Comparison of ENCODE assay signal across 21 cellular contexts in the genomic region with DNA sequence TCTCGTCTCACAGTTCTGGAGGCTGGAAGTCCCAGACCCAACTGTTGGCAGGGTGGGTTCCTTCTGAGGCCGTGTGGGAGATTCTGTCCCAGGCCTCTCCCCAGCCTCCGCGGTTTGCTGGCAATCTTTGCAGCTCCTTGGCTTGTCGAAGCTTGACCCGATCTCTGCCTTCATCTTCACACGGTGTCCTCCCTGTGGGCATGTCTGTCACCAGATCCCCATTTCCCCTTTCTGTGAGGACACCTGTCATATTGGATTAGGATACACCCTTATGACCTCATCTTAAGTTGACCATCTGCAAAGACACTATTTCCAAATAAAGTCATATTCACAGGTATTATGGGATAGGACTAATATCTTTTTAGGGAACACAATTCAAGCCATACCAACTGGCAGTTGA. TPM values are rescaled to one million over a fixed set of nuclear protein-coding genes. Genes with fewer than 3 reads are reported as not detected.
DNase-seq lines count a peak whose midpoint lies in the region; ATAC-seq, FAIRE-seq and TF ChIP-seq lines count a peak whose summit lies in the region.
"Had no signal": no experiment of that assay in that cellular context is flagged by ENCODE, and none has a peak within 500 bp of the region (broad histone marks: within the 10 kb centered on the region; RNA-seq: fewer than 3 reads in every experiment).

No MANE protein-coding gene starts in this region.

- no peak for FAIRE-seq in astrocyte (lab: Jason Lieb, UNC)

- H3K9me3 Mint-ChIP-seq in stimulated activated naive CD8-positive, alpha-beta T cell treated with anti-CD3 and anti-CD28 coated beads, Interleukin-15, amount 100 ng/mL, for 72 hours: no peaks in the 10 kb centered on the region
- H3K9me3 Mint-ChIP-seq in astrocyte (ENCODE audit: unreplicated experiment): no peaks in the 10 kb centered on the region

- no peak for TF ChIP-seq CTCF in astrocyte (IDR thresholded peaks at IDR 0.05; ENCODE audit: insufficient read depth, low read depth, low read length)
- no peak for TF ChIP-seq CTCF in esophagus squamous epithelium (IDR thresholded peaks at IDR 0.05)
- TF ChIP-seq CTCF in vagina (IDR thresholded peaks at IDR 0.05): no peak

- H3K9me3 ChIP-seq in astrocyte (ENCODE audit: insufficient read depth, low read depth, low read length): no peaks in the 10 kb centered on the region
- H3K9me3 ChIP-seq in esophagus squamous epithelium: no peaks in the 10 kb centered on the region
- H3K9me3 ChIP-seq in vagina: no peaks in the 10 kb centered on the region

- H3K27ac ChIP-seq in astrocyte (ENCODE audit: low read depth, low read length) (no peak overlapping the region), esophagus squamous epithelium (peak overlapping the region in 3 of 4 donors; percentile 66 to 86 (median 80)), vagina (peak overlapping the region; percentile 69)

- H3K27me3 ChIP-seq in astrocyte (ENCODE audit: insufficient read depth, low read length): no peaks in the 10 kb centered on the region
- H3K27me3 ChIP-seq in esophagus squamous epithelium: no peaks in the 10 kb centered on the region
- H3K27me3 ChIP-seq in vagina: no peaks in the 10 kb centered on the region

- no peak for DNase-seq in stimulated activated naive CD8-positive, alpha-beta T cell treated with anti-CD3 and anti-CD28 coated beads, Interleukin-15, amount 100 ng/mL, for 72 hours
- no peak for DNase-seq in stimulated activated naive CD8-positive, alpha-beta T cell treated with anti-CD3 and anti-CD28 coated beads, Interleukin-15, Interleukin-2, amounts not matched to agents 100 U/mL and 50 U/mL, for 24 hours
- DNase-seq in astrocyte (ENCODE audit: low read depth) (no peak), esophagus squamous epithelium (lab: John Stamatoyannopoulos, UW) (no peak), vagina (ENCODE audit: extremely low spot score in 2 of 2) (no peak), midbrain (lab: John Stamatoyannopoulos, UW) (no peak)
- DNase-seq: 8988T, COR-L47, GDM1, NCI-H1417, NCI-H187, NCI-H2107, NCI-H510A, NCI-H82, OCI-M1, SHP77 had no signal

- H3K36me3 Mint-ChIP-seq in astrocyte (ENCODE audit: low read depth, unreplicated experiment): peaks cover 49% of the 10 kb centered on the region

- 31 to 58% methylated on average over 7 of the region's 7 CpGs for WGBS in esophagus squamous epithelium, 2 donors

- no peaks in the 10 kb centered on the region for H3K27me3 Mint-ChIP-seq in stimulated activated naive CD8-positive, alpha-beta T cell treated with anti-CD3 and anti-CD28 coated beads, Interleukin-15, amount 100 ng/mL, for 72 hours
- H3K27me3 Mint-ChIP-seq in astrocyte (ENCODE audit: low read depth, unreplicated experiment): no peaks in the 10 kb centered on the region

- no peak overlapping the region for H3K4me2 ChIP-seq in astrocyte (ENCODE audit: low read length)

- ATAC-seq in stimulated activated naive CD8-positive, alpha-beta T cell treated with anti-CD3 and anti-CD28 coated beads, Interleukin-15, amount 100 ng/mL, for 72 hours: no peak
- ATAC-seq in stimulated activated naive CD8-positive, alpha-beta T cell treated with anti-CD3 and anti-CD28 coated beads, Interleukin-15, Interleukin-2, amounts not matched to agents 100 U/mL and 50 U/mL, for 24 hours: no peak
- ATAC-seq in HG03097 (IDR thresholded peaks at IDR 0.05; ENCODE audit: low FRiP score, unreplicated experiment) (no peak), HG02885 (IDR thresholded peaks at IDR 0.05; ENCODE audit: poor library complexity, unreplicated experiment) (no peak)
- ATAC-seq: SK-N-SH treated with all-trans-retinoic acid at 6 μM for 48 hours had no signal

- H3K4me1 ChIP-seq in astrocyte (ENCODE audit: insufficient read depth, low read length) (peaks cover 22% of the 10 kb centered on the region), esophagus squamous epithelium (peaks cover 47 to 100% (median 51%) of the 10 kb centered on the region in 3 donors), vagina (peaks cover 76% of the 10 kb centered on the region)

- H3K9ac ChIP-seq in astrocyte (ENCODE audit: low read length): no peak overlapping the region

- peaks cover 47% of the 10 kb centered on the region for H3K36me3 ChIP-seq in astrocyte (ENCODE audit: insufficient read depth, low read length)
- H3K36me3 ChIP-seq in esophagus squamous epithelium: peaks cover 26 to 76% (median 28%) of the 10 kb centered on the region in 3 donors
- H3K36me3 ChIP-seq in vagina: peaks cover 0 to 64% of the 10 kb centered on the region in 2 donors

- no peaks in the 10 kb centered on the region for H3K79me2 ChIP-seq in astrocyte (ENCODE audit: insufficient read depth, low read length)

- H3K4me3 ChIP-seq in astrocyte (ENCODE audit: insufficient read depth, low read depth, low read length) (no peak overlapping the region), esophagus squamous epithelium (no peak overlapping the region), vagina (no peak overlapping the region)

- peaks cover 86% of the 10 kb centered on the region for H4K20me1 ChIP-seq in astrocyte (ENCODE audit: insufficient read depth, low read length)

- peak overlapping the region; percentile 45 to 54 for H3K27ac Mint-ChIP-seq in stimulated activated naive CD8-positive, alpha-beta T cell treated with anti-CD3 and anti-CD28 coated beads, Interleukin-15, amount 100 ng/mL, for 72 hours
- peak overlapping the region; percentile 47 for H3K27ac Mint-ChIP-seq in astrocyte (ENCODE audit: unreplicated experiment)
- H3K27ac Mint-ChIP-seq: B cell had no signal

- H3K4me1 Mint-ChIP-seq in stimulated activated naive CD8-positive, alpha-beta T cell treated with anti-CD3 and anti-CD28 coated beads, Interleukin-15, amount 100 ng/mL, for 72 hours: peaks cover 15% of the 10 kb centered on the region
- H3K4me1 Mint-ChIP-seq in astrocyte (ENCODE audit: low read depth, unreplicated experiment): peaks cover 37% of the 10 kb centered on the region
- H3K4me1 Mint-ChIP-seq: B cell had no signal

- intact Hi-C loops in esophagus squamous epithelium (cut with DNase I) (no loop called here), vagina (cut with DNase I) (loop anchor here (10.0 kb wide), 1 partner anchor 95 kb away; a partner anchor contains a TSS)

- H3K4me3 Mint-ChIP-seq in stimulated activated naive CD8-positive, alpha-beta T cell treated with anti-CD3 and anti-CD28 coated beads, Interleukin-15, amount 100 ng/mL, for 72 hours: no peak overlapping the region
- peak overlapping the region; percentile 20 for H3K4me3 Mint-ChIP-seq in astrocyte (ENCODE audit: unreplicated experiment)
- H3K4me3 Mint-ChIP-seq: B cell had no signal

- TF ChIP-seq POLR2A in esophagus squamous epithelium (IDR thresholded peaks at IDR 0.05) (no peak), vagina (IDR thresholded peaks at IDR 0.05) (no peak)

- H2AFZ ChIP-seq in astrocyte (ENCODE audit: low read depth, low read length): no peak overlapping the region

RNA-seq across cellular contexts. Expression of a gene that starts 22.6 kb away (rescaled TPM):
- total RNA-seq in astrocyte (not detected in 2 replicates), esophagus squamous epithelium (not detected), vagina (not detected)
- total RNA-seq: B cell, H4 had no signal

RNA-seq across cellular contexts. Expression of a gene that starts 41.7 kb away (rescaled TPM):
- total RNA-seq in astrocyte (369 and 397 TPM in 2 replicates), esophagus squamous epithelium (100 to 1,000 TPM in 1 of 4 donors, 10 to 100 TPM in 3; 60.8 to 147 (median 81.9) TPM), vagina (477 TPM)

RNA-seq across cellular contexts. Expression of a gene that starts 46.6 kb away (rescaled TPM):
- total RNA-seq in astrocyte (14.5 and 22.3 TPM in 2 replicates), esophagus squamous epithelium (1 to 10 TPM in 2 of 4 donors, under 1 TPM in 2; 0.21 to 5.0 (median 2.5) TPM), vagina (3.2 TPM)

RNA-seq across cellular contexts. Expression of a gene that starts 58.8 kb away (rescaled TPM):
- 33.8 and 36.2 TPM in 2 replicates for total RNA-seq in astrocyte
- total RNA-seq in esophagus squamous epithelium: 100 to 1,000 TPM in 2 of 4 donors, 10 to 100 TPM in 2; 72.7 to 138 (median 102) TPM
- 146 TPM for total RNA-seq in vagina

RNA-seq across cellular contexts. Expression of a gene that starts 59.5 kb away (rescaled TPM):
- 197 and 217 TPM in 2 replicates for total RNA-seq in astrocyte
- 100 to 1,000 TPM in 1 of 4 donors, 10 to 100 TPM in 3; 56.1 to 104 (median 76.6) TPM for total RNA-seq in esophagus squamous epithelium
- 54.0 TPM for total RNA-seq in vagina
